Comparison of ENCODE assay signal across 20 cellular contexts in genomic region chr16:87979352-87979751, GRCh38. TPM values are rescaled to one million over a fixed set of nuclear protein-coding genes. Genes with fewer than 3 reads are reported as not detected.
DNase-seq lines count a peak whose midpoint lies in the region; ATAC-seq and TF ChIP-seq lines count a peak whose summit lies in the region.
"Had no signal": no experiment of that assay in that cellular context is flagged by ENCODE, and none has a peak within 500 bp of the region (broad histone marks: within the 10 kb centered on the region; RNA-seq: fewer than 3 reads in every experiment).

No MANE protein-coding gene starts in this region.

- peaks cover 43% of the 10 kb centered on the region for H3K36me3 Mint-ChIP-seq in activated T-helper 1 cell treated with anti-CD3 and anti-CD28 coated beads, Interleukin-12 subunit alpha, Interleukin-12 subunit beta, Interleukin-2, Interleukin-4 antibody, amounts not matched to agents 30 ng/mL and 10 ng/mL and 1 ng/mL, durations not matched to agents 14 hours and 24 hours and 36 hours (ENCODE audit: low read depth)
- peaks cover 38 to 66% of the 10 kb centered on the region in 2 donors for H3K36me3 Mint-ChIP-seq in stimulated activated naive B cell treated with anti-CD40 and anti-IgM and Interleukin-4, amounts not matched to agents 10 μg/mL and 1 μg/mL and 100 μg/mL, for 72 hours
- H3K36me3 Mint-ChIP-seq in activated CD4-positive, alpha-beta T cell treated with anti-CD3 and anti-CD28 coated beads, Interleukin-2, amount 10 ng/mL, durations not matched to agents 7 days and 5 days (ENCODE audit: low read depth), result peaks cover 64% of the 10 kb centered on the region

- intact Hi-C loops in Right ventricle myocardium superior (cut with DNase I) (no loop called here), cardiac septum (cut with DNase I) (no loop called here), breast epithelium (cut with DNase I; ENCODE audit: low total_unique reads) (no loop called here)
- intact Hi-C loops in activated T-helper 1 cell treated with anti-CD3 and anti-CD28 coated beads, Interleukin-12 subunit alpha, Interleukin-12 subunit beta, Interleukin-2, Interleukin-4 antibody, amounts not matched to agents 30 ng/mL and 10 ng/mL and 1 ng/mL, durations not matched to agents 14 hours and 24 hours and 36 hours (cut with micrococcal nuclease), result no loop called here

- ATAC-seq in Right ventricle myocardium superior (ENCODE audit: poor library complexity), result peak; percentile 87
- ATAC-seq in stimulated activated naive B cell treated with anti-CD40 and anti-IgM and Interleukin-4, amounts not matched to agents 10 μg/mL and 1 μg/mL and 100 μg/mL, for 72 hours (replicated peaks), result no peak
- ATAC-seq: PC-3, sciatic nerve had no signal

- no peaks in the 10 kb centered on the region for H3K36me3 ChIP-seq in breast epithelium

- no peaks in the 10 kb centered on the region for H3K9me3 Mint-ChIP-seq in activated T-helper 1 cell treated with anti-CD3 and anti-CD28 coated beads, Interleukin-12 subunit alpha, Interleukin-12 subunit beta, Interleukin-2, Interleukin-4 antibody, amounts not matched to agents 30 ng/mL and 10 ng/mL and 1 ng/mL, durations not matched to agents 14 hours and 24 hours and 36 hours
- peaks cover 0 to 2% of the 10 kb centered on the region in 2 donors for H3K9me3 Mint-ChIP-seq in stimulated activated naive B cell treated with anti-CD40 and anti-IgM and Interleukin-4, amounts not matched to agents 10 μg/mL and 1 μg/mL and 100 μg/mL, for 72 hours
- no peaks in the 10 kb centered on the region for H3K9me3 Mint-ChIP-seq in activated CD4-positive, alpha-beta T cell treated with anti-CD3 and anti-CD28 coated beads, Interleukin-2, amount 10 ng/mL, durations not matched to agents 7 days and 5 days
- H3K9me3 Mint-ChIP-seq: activated T-helper 2 cell treated with anti-CD3 and anti-CD28 coated beads, Interferon-gamma antibody, Interleukin-2, Interleukin-4, amounts not matched to agents 10 μg/mL and 5 μg/mL and 100 μg/mL, durations not matched to agents 14 hours and 24 hours and 36 hours; HFFc6; stimulated activated naive CD8-positive, alpha-beta T cell treated with anti-CD3 and anti-CD28 coated beads, Interleukin-15, amount 100 ng/mL, for 72 hours had no signal

- H3K27ac Mint-ChIP-seq in activated T-helper 1 cell treated with anti-CD3 and anti-CD28 coated beads, Interleukin-12 subunit alpha, Interleukin-12 subunit beta, Interleukin-2, Interleukin-4 antibody, amounts not matched to agents 30 ng/mL and 10 ng/mL and 1 ng/mL, durations not matched to agents 14 hours and 24 hours and 36 hours, result peak overlapping the region; percentile 8
- peak overlapping the region; percentile 60 for H3K27ac Mint-ChIP-seq in stimulated activated naive B cell treated with anti-CD40 and anti-IgM and Interleukin-4, amounts not matched to agents 10 μg/mL and 1 μg/mL and 100 μg/mL, for 72 hours
- H3K27ac Mint-ChIP-seq in activated CD4-positive, alpha-beta T cell treated with anti-CD3 and anti-CD28 coated beads, Interleukin-2, amount 10 ng/mL, durations not matched to agents 7 days and 5 days, result no peak overlapping the region
- H3K27ac Mint-ChIP-seq: HFFc6 had no signal

- no peak overlapping the region for H3K4me3 Mint-ChIP-seq in activated T-helper 1 cell treated with anti-CD3 and anti-CD28 coated beads, Interleukin-12 subunit alpha, Interleukin-12 subunit beta, Interleukin-2, Interleukin-4 antibody, amounts not matched to agents 30 ng/mL and 10 ng/mL and 1 ng/mL, durations not matched to agents 14 hours and 24 hours and 36 hours
- H3K4me3 Mint-ChIP-seq in stimulated activated naive B cell treated with anti-CD40 and anti-IgM and Interleukin-4, amounts not matched to agents 10 μg/mL and 1 μg/mL and 100 μg/mL, for 72 hours, result no peak overlapping the region
- H3K4me3 Mint-ChIP-seq in activated CD4-positive, alpha-beta T cell treated with anti-CD3 and anti-CD28 coated beads, Interleukin-2, amount 10 ng/mL, durations not matched to agents 7 days and 5 days, result no peak overlapping the region
- H3K4me3 Mint-ChIP-seq: HFFc6 had no signal

- peaks cover 62% of the 10 kb centered on the region for H3K4me1 Mint-ChIP-seq in activated T-helper 1 cell treated with anti-CD3 and anti-CD28 coated beads, Interleukin-12 subunit alpha, Interleukin-12 subunit beta, Interleukin-2, Interleukin-4 antibody, amounts not matched to agents 30 ng/mL and 10 ng/mL and 1 ng/mL, durations not matched to agents 14 hours and 24 hours and 36 hours (ENCODE audit: low read depth)
- H3K4me1 Mint-ChIP-seq in stimulated activated naive B cell treated with anti-CD40 and anti-IgM and Interleukin-4, amounts not matched to agents 10 μg/mL and 1 μg/mL and 100 μg/mL, for 72 hours, result peaks cover 26 to 56% of the 10 kb centered on the region in 2 donors
- peaks cover 61% of the 10 kb centered on the region for H3K4me1 Mint-ChIP-seq in activated CD4-positive, alpha-beta T cell treated with anti-CD3 and anti-CD28 coated beads, Interleukin-2, amount 10 ng/mL, durations not matched to agents 7 days and 5 days

- DNase-seq in Right ventricle myocardium superior (no peak), cardiac septum (ENCODE audit: low spot score) (no peak), islet precursor cell (peak; percentile 37), breast epithelium (ENCODE audit: low spot score in 2 of 2) (no peak)
- no peak for DNase-seq in activated T-helper 1 cell treated with anti-CD3 and anti-CD28 coated beads, Interleukin-12 subunit alpha, Interleukin-12 subunit beta, Interleukin-2, Interleukin-4 antibody, amounts not matched to agents 30 ng/mL and 10 ng/mL and 1 ng/mL, durations not matched to agents 14 hours and 24 hours and 36 hours (ENCODE audit: low spot score)
- DNase-seq in stimulated activated naive B cell treated with anti-CD40 and anti-IgM and Interleukin-4, amounts not matched to agents 10 μg/mL and 1 μg/mL and 100 μg/mL, for 72 hours, result no peak
- no peak for DNase-seq in activated CD4-positive, alpha-beta T cell treated with anti-CD3 and anti-CD28 coated beads, Interleukin-2, amount 10 ng/mL, durations not matched to agents 7 days and 5 days
- no peak for DNase-seq in activated CD4-positive, alpha-beta T cell treated with anti-CD3 and anti-CD28 coated beads for 1 hour
- DNase-seq: central memory CD4-positive, alpha-beta T cell; HFFc6; KBM-7; NCI-H1930; NCI-H524 treated with DMSO at 0.1 percent for 48 hours; nucleus accumbens; PC-3; stimulated activated naive CD8-positive, alpha-beta T cell treated with anti-CD3 and anti-CD28 coated beads, Interleukin-15, amount 100 ng/mL, for 72 hours; trophoblast cell had no signal

- H3K4me3 ChIP-seq in breast epithelium, result no peak overlapping the region

- H3K27ac ChIP-seq in breast epithelium, result no peak overlapping the region

- no peaks in the 10 kb centered on the region for H3K9me3 ChIP-seq in breast epithelium

- CTCF ChIA-PET in activated CD4-positive, alpha-beta T cell treated with anti-CD3 and anti-CD28 coated beads, Interleukin-2, amount 10 ng/mL, durations not matched to agents 7 days and 5 days (lab: Charles Lee), result no interaction called here

- H3K27me3 Mint-ChIP-seq in activated T-helper 1 cell treated with anti-CD3 and anti-CD28 coated beads, Interleukin-12 subunit alpha, Interleukin-12 subunit beta, Interleukin-2, Interleukin-4 antibody, amounts not matched to agents 30 ng/mL and 10 ng/mL and 1 ng/mL, durations not matched to agents 14 hours and 24 hours and 36 hours (ENCODE audit: insufficient read depth), result no peaks in the 10 kb centered on the region
- H3K27me3 Mint-ChIP-seq in stimulated activated naive B cell treated with anti-CD40 and anti-IgM and Interleukin-4, amounts not matched to agents 10 μg/mL and 1 μg/mL and 100 μg/mL, for 72 hours, result no peaks in the 10 kb centered on the region
- no peaks in the 10 kb centered on the region for H3K27me3 Mint-ChIP-seq in activated CD4-positive, alpha-beta T cell treated with anti-CD3 and anti-CD28 coated beads, Interleukin-2, amount 10 ng/mL, durations not matched to agents 7 days and 5 days
- H3K27me3 Mint-ChIP-seq: stimulated activated naive CD8-positive, alpha-beta T cell treated with anti-CD3 and anti-CD28 coated beads, Interleukin-15, amount 100 ng/mL, for 72 hours had no signal

- TF ChIP-seq POLR2A in breast epithelium (IDR thresholded peaks at IDR 0.05), result no peak

- no peaks in the 10 kb centered on the region for H3K27me3 ChIP-seq in breast epithelium

- no peaks in the 10 kb centered on the region for H3K4me1 ChIP-seq in breast epithelium

- POLR2A ChIA-PET in activated CD4-positive, alpha-beta T cell treated with anti-CD3 and anti-CD28 coated beads, Interleukin-2, amount 10 ng/mL, durations not matched to agents 7 days and 5 days (lab: Charles Lee), result no interaction called here

- no peak for TF ChIP-seq CTCF in breast epithelium (IDR thresholded peaks at IDR 0.05)

RNA-seq across cellular contexts. Expression of gene BANP, which starts 28.1 kb away (rescaled TPM):
- 12.6 TPM for total RNA-seq in Right ventricle myocardium superior
- total RNA-seq in cardiac septum, result 18.4 TPM
- 35.4 and 35.5 TPM in 2 replicates for total RNA-seq in activated T-helper 1 cell treated with anti-CD3 and anti-CD28 coated beads, Interleukin-12 subunit alpha, Interleukin-12 subunit beta, Interleukin-2, Interleukin-4 antibody, amounts not matched to agents 30 ng/mL and 10 ng/mL and 1 ng/mL, durations not matched to agents 14 hours and 24 hours and 36 hours
- total RNA-seq in breast epithelium, result 10 to 100 TPM; 21.9 to 45.4 (median 32.4) TPM
- total RNA-seq in activated CD4-positive, alpha-beta T cell treated with anti-CD3 and anti-CD28 coated beads, Interleukin-2, amount 10 ng/mL, durations not matched to agents 7 days and 5 days, result 10 to 100 TPM; 43.2 to 45.5 TPM

RNA-seq across cellular contexts. Expression of gene CA5A, which starts 43.0 kb away (rescaled TPM):
- total RNA-seq in Right ventricle myocardium superior (not detected), cardiac septum (not detected), breast epithelium (not detected)
- total RNA-seq in activated T-helper 1 cell treated with anti-CD3 and anti-CD28 coated beads, Interleukin-12 subunit alpha, Interleukin-12 subunit beta, Interleukin-2, Interleukin-4 antibody, amounts not matched to agents 30 ng/mL and 10 ng/mL and 1 ng/mL, durations not matched to agents 14 hours and 24 hours and 36 hours, result 0.13 TPM in 1 of 2 replicates, not detected in the other
- not detected for total RNA-seq in activated CD4-positive, alpha-beta T cell treated with anti-CD3 and anti-CD28 coated beads, Interleukin-2, amount 10 ng/mL, durations not matched to agents 7 days and 5 days
- total RNA-seq: activated T-helper 2 cell treated with anti-CD3 and anti-CD28 coated beads, Interferon-gamma antibody, Interleukin-2, Interleukin-4, amounts not matched to agents 10 μg/mL and 5 μg/mL and 100 μg/mL, durations not matched to agents 14 hours and 24 hours and 36 hours; HFFc6; PC-3; sciatic nerve; T-helper 2 cell treated with Interferon-gamma antibody and Interleukin-4, amounts not matched to agents 100 ng/mL and 5 ng/mL, for 36 hours had no signal
